8 cellular contexts compared by ENCODE assay signal in the genomic region with DNA sequence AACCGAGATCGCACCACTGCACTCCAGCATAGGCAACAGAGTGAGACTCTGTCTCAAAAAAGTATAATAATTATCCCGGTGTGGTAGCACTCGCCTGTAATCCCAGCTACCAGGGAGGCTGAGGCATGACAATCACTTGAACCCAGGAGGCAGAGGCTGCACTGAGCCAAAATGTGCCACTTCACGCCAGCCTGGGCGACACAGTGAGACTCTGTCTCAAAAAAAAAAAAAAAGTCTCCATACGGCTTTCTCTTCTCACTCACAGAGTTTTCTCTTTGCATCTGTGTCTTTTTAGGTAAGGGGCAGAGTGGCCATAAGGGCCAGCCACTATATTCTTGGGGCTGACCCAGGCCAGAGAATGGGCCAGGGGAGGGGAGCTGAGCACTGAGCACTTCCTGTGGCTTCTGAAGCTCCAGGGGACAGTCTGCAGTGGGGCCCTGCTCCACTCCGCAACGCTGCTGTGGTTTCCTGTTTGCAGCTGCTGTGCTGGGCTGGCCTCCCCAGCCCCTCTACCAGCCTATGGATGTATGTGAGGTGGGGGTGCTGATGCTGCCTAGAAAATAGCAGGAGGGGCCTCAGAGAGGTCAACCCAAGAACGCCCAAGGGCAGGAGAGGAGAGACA. TPM values are rescaled to one million over a fixed set of nuclear protein-coding genes. Genes with fewer than 3 reads are reported as not detected.
DNase-seq lines count a peak whose midpoint lies in the region; ATAC-seq and TF ChIP-seq lines count a peak whose summit lies in the region.

No MANE protein-coding gene starts in this region.

- H3K9me3 ChIP-seq in Loucy (ENCODE audit: insufficient read depth, low read depth, low read length) (no peaks in the 10 kb centered on the region), esophagus muscularis mucosa (no peaks in the 10 kb centered on the region)

- H3K9me3 Mint-ChIP-seq in activated T-cell treated with anti-CD3 and anti-CD28 coated beads, Interleukin-2, amount 50 U/mL, for 72 hours: no peaks in the 10 kb centered on the region
- H3K9me3 Mint-ChIP-seq in natural killer cell treated with Interleukin-12 subunit alpha and Interleukin-12 subunit beta and Interleukin-15 and Interleukin-18, amount 100 ng/mL, for 72 hours: no peaks in the 10 kb centered on the region

- H4K20me1 ChIP-seq in Loucy (ENCODE audit: insufficient read depth, low read length, poor library complexity, severe bottlenecking): no peaks in the 10 kb centered on the region

- H3K4me2 ChIP-seq in Loucy (ENCODE audit: low read depth, low read length, poor library complexity, severe bottlenecking): peak overlapping the region; percentile 69

- no peak overlapping the region for H3K27ac ChIP-seq in esophagus muscularis mucosa (replicated peaks in 1 of 4)

- H3K36me3 ChIP-seq in Loucy (ENCODE audit: insufficient read depth, low read length): peaks cover 67% of the 10 kb centered on the region; the same call in 1 of the 2 replicates
- no peaks in the 10 kb centered on the region for H3K36me3 ChIP-seq in esophagus muscularis mucosa

- intact Hi-C loops in esophagus muscularis mucosa (cut with DNase I): no loop called here

- H3K27me3 ChIP-seq in Loucy (ENCODE audit: insufficient read depth, low read length, poor library complexity, severe bottlenecking): no peaks in the 10 kb centered on the region
- no peaks in the 10 kb centered on the region for H3K27me3 ChIP-seq in esophagus muscularis mucosa

- POLR2A ChIA-PET in GM10248 (lab: Yijun Ruan, JAX): interaction anchor here (0.8 kb wide), 1 partner anchor 17 kb away, joined by 3 read pairs; no protein-coding TSS in a partner anchor

- no peak overlapping the region; the same call in 1 of the 2 replicates for H2AFZ ChIP-seq in Loucy (ENCODE audit: low read length)

- H3K4me1 ChIP-seq in Loucy (ENCODE audit: insufficient read depth, low read length, poor library complexity, severe bottlenecking): peaks cover 35% of the 10 kb centered on the region
- no peaks in the 10 kb centered on the region for H3K4me1 ChIP-seq in esophagus muscularis mucosa

- no peak for TF ChIP-seq POLR2A in esophagus muscularis mucosa (IDR thresholded peaks at IDR 0.05; ENCODE audit: low read depth)

- no peaks in the 10 kb centered on the region for H3K9me2 ChIP-seq in Loucy (replicated peaks; ENCODE audit: low read depth, low read length)

- H3K36me3 Mint-ChIP-seq in activated T-cell treated with anti-CD3 and anti-CD28 coated beads, Interleukin-2, amount 50 U/mL, for 72 hours (ENCODE audit: insufficient read depth in 2 of 2): peaks cover 3 to 22% of the 10 kb centered on the region in 2 donors
- no peaks in the 10 kb centered on the region for H3K36me3 Mint-ChIP-seq in natural killer cell treated with Interleukin-12 subunit alpha and Interleukin-12 subunit beta and Interleukin-15 and Interleukin-18, amount 100 ng/mL, for 72 hours

- H3K27me3 Mint-ChIP-seq in activated T-cell treated with anti-CD3 and anti-CD28 coated beads, Interleukin-2, amount 50 U/mL, for 72 hours (ENCODE audit: low read depth): no peaks in the 10 kb centered on the region
- no peaks in the 10 kb centered on the region for H3K27me3 Mint-ChIP-seq in natural killer cell treated with Interleukin-12 subunit alpha and Interleukin-12 subunit beta and Interleukin-15 and Interleukin-18, amount 100 ng/mL, for 72 hours

- peaks cover 14% of the 10 kb centered on the region; the same call in 1 of the 2 replicates for H3K79me2 ChIP-seq in Loucy (ENCODE audit: insufficient read depth, low read length)

- peak overlapping the region; percentile 97 for H3K27ac Mint-ChIP-seq in activated T-cell treated with anti-CD3 and anti-CD28 coated beads, Interleukin-2, amount 50 U/mL, for 72 hours
- H3K27ac Mint-ChIP-seq in natural killer cell treated with Interleukin-12 subunit alpha and Interleukin-12 subunit beta and Interleukin-15 and Interleukin-18, amount 100 ng/mL, for 72 hours: peak overlapping the region; percentile 88 to 99

- no peak for TF ChIP-seq CTCF in GM10248 (IDR thresholded peaks at IDR 0.05; ENCODE audit: control extremely low read depth, extremely low read depth, low read depth, missing control alignments)
- no peak for TF ChIP-seq CTCF in Loucy (conservative IDR thresholded peaks at IDR 0.05; ENCODE audit: low read length)
- TF ChIP-seq CTCF in esophagus muscularis mucosa (IDR thresholded peaks at IDR 0.05): no peak

- CTCF ChIA-PET in GM10248 (lab: Yijun Ruan, JAX): interaction anchor here (0.8 to 2.2 kb wide), 3 partner anchors 17 to 185 kb away, joined by 3 to 6 read pairs (median 3); no protein-coding TSS in a partner anchor

- H3K4me1 Mint-ChIP-seq in activated T-cell treated with anti-CD3 and anti-CD28 coated beads, Interleukin-2, amount 50 U/mL, for 72 hours (ENCODE audit: low read depth): peaks cover 42% of the 10 kb centered on the region
- peaks cover 40 to 43% of the 10 kb centered on the region in 2 donors for H3K4me1 Mint-ChIP-seq in natural killer cell treated with Interleukin-12 subunit alpha and Interleukin-12 subunit beta and Interleukin-15 and Interleukin-18, amount 100 ng/mL, for 72 hours (ENCODE audit: low read depth in 2 of 2)

- H3K4me3 ChIP-seq in Loucy (ENCODE audit: low read length, poor library complexity, severe bottlenecking) (peak overlapping the region; percentile 60), esophagus muscularis mucosa (no peak overlapping the region)

- H3K4me3 Mint-ChIP-seq in activated T-cell treated with anti-CD3 and anti-CD28 coated beads, Interleukin-2, amount 50 U/mL, for 72 hours: peak overlapping the region; percentile 85 to 89
- H3K4me3 Mint-ChIP-seq in natural killer cell treated with Interleukin-12 subunit alpha and Interleukin-12 subunit beta and Interleukin-15 and Interleukin-18, amount 100 ng/mL, for 72 hours: peak overlapping the region; percentile 70

- peak overlapping the region; percentile 51 for H3K9ac ChIP-seq in Loucy (ENCODE audit: low read depth, low read length, poor library complexity, severe bottlenecking)

- ATAC-seq in activated T-cell treated with anti-CD3 and anti-CD28 coated beads, Interleukin-2, amount 50 U/mL, for 72 hours (replicated peaks in 1 of 2): peak; percentile 89 to 91
- ATAC-seq in natural killer cell treated with Interleukin-12 subunit alpha and Interleukin-12 subunit beta and Interleukin-15 and Interleukin-18, amount 100 ng/mL, for 72 hours: peak; percentile 91 to 92
- ATAC-seq in GM19452 (IDR thresholded peaks at IDR 0.05; ENCODE audit: unreplicated experiment): no peak

- no peak for TF ChIP-seq EP300 in esophagus muscularis mucosa (IDR thresholded peaks at IDR 0.05)

- 76% methylated on average over 10 of the region's 10 CpGs for WGBS in esophagus muscularis mucosa

- DNase-seq in GM10248 (ENCODE audit: extremely low spot score) (peak; percentile 57), GF-D8 (lab: John Stamatoyannopoulos, UW) (no peak), esophagus muscularis mucosa (ENCODE audit: extremely low spot score) (no peak), NCI-H526 (lab: John Stamatoyannopoulos, UW) (no peak)
- peak; percentile 63 to 67 for DNase-seq in activated T-cell treated with anti-CD3 and anti-CD28 coated beads, Interleukin-2, amount 50 U/mL, for 72 hours
- DNase-seq in natural killer cell treated with Interleukin-12 subunit alpha and Interleukin-12 subunit beta and Interleukin-15 and Interleukin-18, amount 100 ng/mL, for 72 hours (ENCODE audit: low spot score): peak; percentile 80

- H3F3A ChIP-seq in Loucy (ENCODE audit: low read depth): peaks cover 4% of the 10 kb centered on the region; the same call in 1 of the 2 replicates

RNA-seq across cellular contexts. Expression of a gene that starts 16.2 kb away (rescaled TPM):
- 10 to 100 TPM; 44.9 to 56.6 TPM for total RNA-seq in activated T-cell treated with anti-CD3 and anti-CD28 coated beads, Interleukin-2, amount 50 U/mL, for 72 hours
- total RNA-seq in natural killer cell treated with Interleukin-12 subunit alpha and Interleukin-12 subunit beta and Interleukin-15 and Interleukin-18, amount 100 ng/mL, for 72 hours: 10 to 100 TPM; 13.6 to 18.9 TPM
- under 1 TPM; 0.26 to 0.99 (median 0.35) TPM for total RNA-seq in esophagus muscularis mucosa

RNA-seq across cellular contexts. Expression of a gene that starts 24.3 kb away (rescaled TPM):
- total RNA-seq in activated T-cell treated with anti-CD3 and anti-CD28 coated beads, Interleukin-2, amount 50 U/mL, for 72 hours: 10 to 100 TPM; 78.2 to 88.3 TPM
- 100 to 1,000 TPM; 209 to 243 TPM for total RNA-seq in natural killer cell treated with Interleukin-12 subunit alpha and Interleukin-12 subunit beta and Interleukin-15 and Interleukin-18, amount 100 ng/mL, for 72 hours
- 10 to 100 TPM; 60.2 to 94.8 (median 81.6) TPM for total RNA-seq in esophagus muscularis mucosa

RNA-seq across cellular contexts. Expression of a gene that starts 56.4 kb away (rescaled TPM):
- total RNA-seq in activated T-cell treated with anti-CD3 and anti-CD28 coated beads, Interleukin-2, amount 50 U/mL, for 72 hours: 10 to 100 TPM; 47.3 to 58.4 TPM
- total RNA-seq in natural killer cell treated with Interleukin-12 subunit alpha and Interleukin-12 subunit beta and Interleukin-15 and Interleukin-18, amount 100 ng/mL, for 72 hours: 10 to 100 TPM; 23.2 to 38.5 TPM
- total RNA-seq in esophagus muscularis mucosa: 10 to 100 TPM in 2 of 4 donors, 1 to 10 TPM in 2; 5.8 to 18.5 (median 10.6) TPM

Comparison
In these comparisons a context has a peak if more than half of its experiments do, and no peak if none do; other contexts are left out.
1. DNase-seq: peak in GM10248 (single experiment), activated T-cell treated with anti-CD3 and anti-CD28 coated beads, Interleukin-2, amount 50 U/mL, for 72 hours (2 of 2) and natural killer cell treated with Interleukin-12 subunit alpha and Interleukin-12 subunit beta and Interleukin-15 and Interleukin-18, amount 100 ng/mL, for 72 hours (single experiment); none in GF-D8 (single experiment), esophagus muscularis mucosa (single experiment) and NCI-H526 (0 of 2).
2. RNA of a gene that starts 16.2 kb away (total RNA-seq): 44.9 to 56.6 TPM in activated T-cell treated with anti-CD3 and anti-CD28 coated beads, Interleukin-2, amount 50 U/mL, for 72 hours and 13.6 to 18.9 TPM in natural killer cell treated with Interleukin-12 subunit alpha and Interleukin-12 subunit beta and Interleukin-15 and Interleukin-18, amount 100 ng/mL, for 72 hours; 0.26 to 0.99 TPM in esophagus muscularis mucosa; every median in the first group is over 4 times any median in the second.